ENCODE assay signal across 15 cellular contexts in the genomic region with DNA sequence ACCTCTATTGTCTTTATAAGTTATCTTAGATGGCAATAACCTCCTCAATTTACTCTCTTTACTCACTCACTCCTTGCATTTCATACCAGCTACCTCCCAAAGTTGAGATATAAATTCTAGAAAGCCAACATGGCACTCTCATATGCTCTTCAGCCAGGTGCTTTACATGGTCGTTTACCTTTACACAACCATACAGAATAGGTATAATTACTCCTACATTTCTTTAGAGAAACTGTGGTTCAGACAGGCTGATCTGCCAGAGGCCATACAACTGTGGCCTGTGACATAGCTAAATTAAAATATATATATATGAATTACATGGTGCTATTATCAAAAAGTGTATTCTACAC. TPM values are rescaled to one million over a fixed set of nuclear protein-coding genes. Genes with fewer than 3 reads are reported as not detected.
DNase-seq lines count a peak whose midpoint lies in the region; ATAC-seq lines count a peak whose summit lies in the region.
"Had no signal": no experiment of that assay in that cellular context is flagged by ENCODE, and none has a peak within 500 bp of the region (broad histone marks: within the 10 kb centered on the region; RNA-seq: fewer than 3 reads in every experiment).

No MANE protein-coding gene starts in this region.

- H4K20me1 ChIP-seq in BLaER1 treated with 17β-estradiol and CSF1 and Interleukin-3, amounts not matched to agents 10 nM and 100 nM = peaks cover 0 to 11% (median 0%) of the 10 kb centered on the region in 11 experiments; a peak in 3 of 22 replicates

- peaks cover 0 to 17% (median 5%) of the 10 kb centered on the region in 11 experiments; a peak in 9 of 22 replicates for H3K9me3 ChIP-seq in BLaER1 treated with 17β-estradiol and CSF1 and Interleukin-3, amounts not matched to agents 10 nM and 100 nM (replicated peaks in 1 of 11)

- peaks cover 45% of the 10 kb centered on the region for H3K4me1 Mint-ChIP-seq in activated naive CD8-positive, alpha-beta T cell treated with anti-CD3 and anti-CD28 coated beads for 36 hours
- H3K4me1 Mint-ChIP-seq: neural progenitor cell had no signal

- DNase-seq in activated naive CD8-positive, alpha-beta T cell treated with anti-CD3 and anti-CD28 coated beads for 36 hours = no peak
- DNase-seq in kidney glomerular epithelial cell (lab: John Stamatoyannopoulos, UW) = no peak
- no peak for DNase-seq in pons (ENCODE audit: low spot score)
- no peak for DNase-seq in HuH-7 (ENCODE audit: low spot score)
- no peak for DNase-seq in LoVo (ENCODE audit: low spot score)
- DNase-seq: dorsolateral prefrontal cortex, erythroblast, HFFc6, retina, T-helper 9 cell had no signal

- peak overlapping the region; percentile 82 for H3K27ac Mint-ChIP-seq in activated naive CD8-positive, alpha-beta T cell treated with anti-CD3 and anti-CD28 coated beads for 36 hours
- H3K27ac Mint-ChIP-seq: HFFc6, neural progenitor cell had no signal

- peaks cover 21 to 65% (median 49%) of the 10 kb centered on the region in 10 experiments for H3K4me1 ChIP-seq in BLaER1 treated with 17β-estradiol and CSF1 and Interleukin-3, amounts not matched to agents 10 nM and 100 nM

- no peaks in the 10 kb centered on the region for H3K27me3 Mint-ChIP-seq in activated naive CD8-positive, alpha-beta T cell treated with anti-CD3 and anti-CD28 coated beads for 36 hours

- H3K4me2 ChIP-seq in BLaER1 treated with 17β-estradiol and CSF1 and Interleukin-3, amounts not matched to agents 10 nM and 100 nM = peak overlapping the region; percentile 21 to 92 (median 77); a peak in 20 of 22 replicates
- H3K4me2 ChIP-seq: neural progenitor cell had no signal

- H3K9ac ChIP-seq in BLaER1 treated with 17β-estradiol and CSF1 and Interleukin-3, amounts not matched to agents 10 nM and 100 nM = peak overlapping the region in 3 of 11 experiments; percentile 37 to 51 (median 50); a peak in 4 of 22 replicates
- H3K9ac ChIP-seq: neural progenitor cell had no signal

- peak overlapping the region in 3 of 10 experiments; percentile 36 to 46 (median 41); a peak in 2 of 20 replicates for H3K4me3 ChIP-seq in BLaER1 treated with 17β-estradiol and CSF1 and Interleukin-3, amounts not matched to agents 10 nM and 100 nM
- H3K4me3 ChIP-seq: dorsolateral prefrontal cortex, neural progenitor cell had no signal

- ATAC-seq in GM18520 (IDR thresholded peaks at IDR 0.05; ENCODE audit: unreplicated experiment) (peak; percentile 5), HG02885 (IDR thresholded peaks at IDR 0.05; ENCODE audit: poor library complexity, unreplicated experiment) (peak; percentile 15)

- H3K36me3 Mint-ChIP-seq in activated naive CD8-positive, alpha-beta T cell treated with anti-CD3 and anti-CD28 coated beads for 36 hours = peaks cover 38% of the 10 kb centered on the region

- peak overlapping the region in 5 of 11 experiments; percentile 16 to 47 (median 19); a peak in 8 of 22 replicates for H3K27ac ChIP-seq in BLaER1 treated with 17β-estradiol and CSF1 and Interleukin-3, amounts not matched to agents 10 nM and 100 nM
- H3K27ac ChIP-seq: dorsolateral prefrontal cortex, neural progenitor cell had no signal

- H3K27me3 ChIP-seq in BLaER1 treated with 17β-estradiol and CSF1 and Interleukin-3, amounts not matched to agents 10 nM and 100 nM = no peaks in the 10 kb centered on the region
- H3K27me3 ChIP-seq: dorsolateral prefrontal cortex, neural progenitor cell had no signal

- H3K36me3 ChIP-seq in BLaER1 treated with 17β-estradiol and CSF1 and Interleukin-3, amounts not matched to agents 10 nM and 100 nM = peaks cover 4 to 45% (median 23%) of the 10 kb centered on the region in 11 experiments; a peak in 19 of 22 replicates
- H3K36me3 ChIP-seq: neural progenitor cell had no signal

- no peak overlapping the region for H3K4me3 Mint-ChIP-seq in activated naive CD8-positive, alpha-beta T cell treated with anti-CD3 and anti-CD28 coated beads for 36 hours
- H3K4me3 Mint-ChIP-seq: HFFc6, neural progenitor cell had no signal

- H3K9me3 Mint-ChIP-seq in activated naive CD8-positive, alpha-beta T cell treated with anti-CD3 and anti-CD28 coated beads for 36 hours = peaks cover 1% of the 10 kb centered on the region
- H3K9me3 Mint-ChIP-seq: HFFc6, neural progenitor cell had no signal

RNA-seq across cellular contexts. Expression of gene HBS1L, which starts 45.7 kb away (rescaled TPM):
- 100 to 1,000 TPM; 147 to 151 TPM for total RNA-seq in activated naive CD8-positive, alpha-beta T cell treated with anti-CD3 and anti-CD28 coated beads for 36 hours

RNA-seq across cellular contexts. Expression of gene ALDH8A1, which starts 59.0 kb away (rescaled TPM):
- 1 to 10 TPM in 1 of 2 experiments, under 1 TPM in 1; 0.46 to 1.8 TPM for total RNA-seq in activated naive CD8-positive, alpha-beta T cell treated with anti-CD3 and anti-CD28 coated beads for 36 hours
- total RNA-seq: HFFc6, SK-MEL-5 had no signal
